In the genomic region with DNA sequence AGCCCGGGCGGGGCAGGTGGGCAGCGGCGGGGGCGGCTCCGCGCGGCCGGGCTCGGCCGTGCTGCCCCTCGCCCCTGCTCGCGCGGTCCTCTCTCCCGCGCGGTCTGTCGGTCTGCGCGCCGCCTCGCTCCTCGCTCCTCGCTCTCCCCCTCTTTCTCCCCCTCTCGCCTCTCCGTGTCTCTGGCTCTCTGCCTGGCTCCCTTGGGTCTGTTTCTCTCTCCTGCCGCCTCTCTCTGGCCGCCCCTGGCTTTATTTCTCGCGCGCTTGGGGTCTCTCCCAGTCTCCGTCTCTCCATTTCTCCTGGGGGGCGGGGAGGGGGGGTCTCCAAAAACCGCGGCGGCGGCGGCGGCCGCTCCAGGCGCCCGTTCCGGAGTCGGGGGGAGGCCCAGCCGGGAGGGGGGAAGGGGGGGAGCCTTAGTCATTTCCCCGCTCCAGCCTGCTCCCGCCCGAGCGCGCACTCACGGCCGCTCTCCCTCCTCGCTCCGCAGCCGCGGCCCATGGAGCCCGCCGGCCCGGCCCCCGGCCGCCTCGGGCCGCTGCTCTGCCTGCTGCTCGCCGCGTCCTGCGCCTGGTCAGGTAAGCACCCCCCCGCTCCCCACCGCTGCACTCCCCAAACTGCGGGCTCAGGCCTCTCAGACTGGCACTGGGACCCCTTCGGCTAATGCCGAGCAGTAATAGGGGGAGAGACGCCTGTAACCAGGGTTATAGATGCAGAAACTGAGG, we compare ENCODE assay signal across 8 cellular contexts. TPM values are rescaled to one million over a fixed set of nuclear protein-coding genes. Genes with fewer than 3 reads are reported as not detected.
DNase-seq lines count a peak whose midpoint lies in the region.

A gene (plus strand): TSS at position 457 of the 723 bp plus-strand sequence. CDS start 41 bp downstream, at position 498.

- DNase-seq in activated CD4-positive, alpha-beta T cell treated with anti-CD3 and anti-CD28 coated beads for 48 hours: peak; percentile 17
- DNase-seq in activated CD4-positive, alpha-beta T cell treated with anti-CD3 and anti-CD28 coated beads for 4 hours: no peak
- DNase-seq in NCI-H1417 (lab: John Stamatoyannopoulos, UW): peak in 2 of 3 experiments; percentile 85 to 86
- peak; percentile 88 for DNase-seq in cardiac septum (ENCODE audit: low spot score)
- peak; percentile 64 for DNase-seq in occipital lobe (lab: John Stamatoyannopoulos, UW)
- DNase-seq in NK-92 treated with Interleukin-12 subunit alpha and Interleukin-12 subunit beta, amount 100 ng/mL, for 24 hours (lab: John Stamatoyannopoulos, UW): no peak
- no peak for DNase-seq in SKM-1 (lab: John Stamatoyannopoulos, UW; ENCODE audit: unreplicated experiment)

- intact Hi-C loops in cardiac septum (cut with DNase I): loop anchor here (2.0 to 5.0 kb wide), 3 partner anchors 63 to 92 kb away; no protein-coding TSS in a partner anchor

- H3K27ac ChIP-seq in angular gyrus (ENCODE audit: low read depth, low read length): peak within 1 kb of the TSS; percentile 98

RNA-seq across cellular contexts. Expression of the gene that starts here (rescaled TPM):
- total RNA-seq in cardiac septum (45.8 TPM), occipital lobe (3.9 TPM)

Comparison
In these comparisons a context has a peak if more than half of its experiments do, and no peak if none do; other contexts are left out.
1. DNase-seq: peak in activated CD4-positive, alpha-beta T cell treated with anti-CD3 and anti-CD28 coated beads for 48 hours (single experiment), NCI-H1417 (2 of 3), cardiac septum (single experiment) and occipital lobe (single experiment); none in activated CD4-positive, alpha-beta T cell treated with anti-CD3 and anti-CD28 coated beads for 4 hours (0 of 2), NK-92 treated with Interleukin-12 subunit alpha and Interleukin-12 subunit beta, amount 100 ng/mL, for 24 hours (single experiment) and SKM-1 (single experiment).